In genomic region chr5:169084775-169085566, GRCh38 we compare ENCODE assay signal across 23 cellular contexts.
DNase-seq lines count a peak whose midpoint lies in the region; FAIRE-seq and TF ChIP-seq lines count a peak whose summit lies in the region.
"Had no signal": no experiment of that assay in that cellular context is flagged by ENCODE, and none has a peak within 500 bp of the region (broad histone marks: within the 10 kb centered on the region; RNA-seq: fewer than 3 reads in every experiment).

No MANE protein-coding gene starts in this region.

- H3K4me2 ChIP-seq in H1 (ENCODE audit: insufficient read depth in 1 of 2, low read depth in 2 of 2, low read length in 2 of 2): no peak overlapping the region; a peak in 1 of 4 replicates
- H3K4me2 ChIP-seq: SK-N-SH had no signal

- H3K23ac ChIP-seq in H1 (ENCODE audit: insufficient read length): no peak overlapping the region

- H3K18ac ChIP-seq in H1 (ENCODE audit: extremely low read depth, low read length): peak overlapping the region; percentile 41; the same call in 1 of the 2 replicates

- H3K4me1 ChIP-seq in HUES48 (ENCODE audit: control insufficient read depth, insufficient read depth, low read length): peaks cover 70% of the 10 kb centered on the region
- peaks cover 17 to 41% (median 35%) of the 10 kb centered on the region in 4 experiments for H3K4me1 ChIP-seq in H1 (replicated peaks in 1 of 4; ENCODE audit: control insufficient read depth in 3 of 4, insufficient read depth in 4 of 4, low read length in 3 of 4)

- H3K36me3 ChIP-seq in HUES48 (ENCODE audit: control insufficient read depth, insufficient read depth, low read length) (no peaks in the 10 kb centered on the region), H1 (ENCODE audit: control insufficient read depth in 2 of 4, insufficient read depth in 4 of 4, low read length in 3 of 4) (no peaks in the 10 kb centered on the region; a peak in 1 of 8 replicates)

- TF ChIP-seq RAD21 in H1 (IDR thresholded peaks at IDR 0.05 in 1 of 2, conservative IDR thresholded peaks at IDR 0.05 in 1 of 2; ENCODE audit: low read depth in 2 of 2, low read length in 2 of 2): no peak

- H2BK12ac ChIP-seq in H1 (ENCODE audit: low read depth, low read length): 0 out of 2 replicates have a peak overlapping the region, but pooled peaks have one; percentile 70

- H3K27me3 Mint-ChIP-seq in mesothelial cell of epicardium (ENCODE audit: low read depth): no peaks in the 10 kb centered on the region
- peaks cover 12% of the 10 kb centered on the region for H3K27me3 Mint-ChIP-seq in HFFc6 (ENCODE audit: insufficient read depth)
- H3K27me3 Mint-ChIP-seq: CD4-positive, alpha-beta memory T cell had no signal

- DNase-seq in H1 (ENCODE audit: low read depth in 1 of 2, low spot score in 2 of 2) (no peak), mesothelial cell of epicardium (ENCODE audit: low spot score in 2 of 2, unreplicated experiment in 2 of 2) (no peak), SKM-1 (lab: John Stamatoyannopoulos, UW; ENCODE audit: unreplicated experiment) (no peak), HFFc6 (no peak), foreskin melanocyte (no peak), NCI-H187 (lab: John Stamatoyannopoulos, UW) (no peak)
- DNase-seq: C1 segment of cervical spinal cord; CD4-positive, alpha-beta memory T cell; COR-L47; DMS53; GDM1; KBM-7; MV-4-11; NCI-H1417; NCI-H1694; NCI-H2081; NCI-H2227 treated with DMSO at 0.1 percent for 48 hours; NCI-H510A treated with DMSO at 0.1 percent for 48 hours; NCI-H774; SK-N-SH had no signal

- no peaks in the 10 kb centered on the region for H3K79me2 ChIP-seq in H1 (ENCODE audit: control insufficient read depth in 1 of 2, insufficient read depth in 2 of 2, low read length in 2 of 2)

- no peak overlapping the region for H4K91ac ChIP-seq in H1 (replicated peaks; ENCODE audit: insufficient read length, low read length)

- H3K14ac ChIP-seq in H1 (ENCODE audit: insufficient read length): no peak overlapping the region

- H3K4me1 Mint-ChIP-seq in mesothelial cell of epicardium: peaks cover 62% of the 10 kb centered on the region
- no peaks in the 10 kb centered on the region for H3K4me1 Mint-ChIP-seq in HFFc6 (ENCODE audit: low read depth)

- H3K9ac ChIP-seq in HUES48 (ENCODE audit: low read depth, low read length): no peak overlapping the region
- no peak overlapping the region for H3K9ac ChIP-seq in H1 (replicated peaks in 1 of 4; ENCODE audit: extremely low read depth in 1 of 4, low read depth in 3 of 4, low read length in 3 of 4)
- H3K9ac ChIP-seq: SK-N-SH had no signal

- H2BK120ac ChIP-seq in H1 (replicated peaks; ENCODE audit: low read depth, low read length): no peak overlapping the region

- POLR2A ChIA-PET in H1 (lab: Charles Lee; ENCODE audit: partially characterized antibody): interaction anchor here (0.8 kb wide), 1 partner anchor 10 kb away, joined by 3 read pairs; no protein-coding TSS in a partner anchor

- no peak overlapping the region; the same call in 1 of the 2 replicates for H2AK5ac ChIP-seq in H1 (ENCODE audit: low read depth, low read length)

- no peak for TF ChIP-seq EP300 in H1 (IDR thresholded peaks at IDR 0.05; ENCODE audit: borderline replicate concordance in 1 of 2, low read depth in 2 of 2, low read length in 2 of 2)

- H3K4me3 ChIP-seq in HUES48 (ENCODE audit: low read depth, low read length) (no peak overlapping the region), H1 (ENCODE audit: extremely low read depth in 1 of 4, insufficient read depth in 2 of 4, low read depth in 3 of 4, low read length in 4 of 4) (no peak overlapping the region)
- H3K4me3 ChIP-seq: GM12878, GM23338 had no signal

- no peak overlapping the region for H3K4me3 Mint-ChIP-seq in mesothelial cell of epicardium
- H3K4me3 Mint-ChIP-seq in HFFc6: no peak overlapping the region
- H3K4me3 Mint-ChIP-seq: CD4-positive, alpha-beta memory T cell; GM23338 had no signal

- TF ChIP-seq CTCF in H1 (IDR thresholded peaks at IDR 0.05; ENCODE audit: control extremely low read depth in 1 of 3, insufficient read depth in 1 of 3, low read depth in 1 of 3, low read length in 3 of 3) (no peak), mesothelial cell of epicardium (IDR thresholded peaks at IDR 0.05; ENCODE audit: unreplicated experiment) (no peak), HFFc6 (IDR thresholded peaks at IDR 0.05) (no peak)

- no peaks in the 10 kb centered on the region for H3K79me1 ChIP-seq in H1 (ENCODE audit: low read depth, low read length)

- no peak overlapping the region for H3K4ac ChIP-seq in H1 (replicated peaks; ENCODE audit: insufficient read length, low read depth, low read length)

- WGBS in H1 (ENCODE audit: extremely low coverage in 1 of 2, insufficient coverage in 1 of 2, insufficient read length in 1 of 2, insufficient replicate concordance in 2 of 2, low coverage in 1 of 2, low lambda C conversion rate in 2 of 2, missing lambda C conversion rate in 1 of 2), 2 experiments: 79% methylated on average over 8 of the region's 8 CpGs; no CpG with 5 or more reads in 1 of the 2 experiments

- H2BK20ac ChIP-seq in H1 (ENCODE audit: low read length): 0 out of 2 replicates have a peak overlapping the region, but pooled peaks have one; percentile 74

- H2BK5ac ChIP-seq in H1 (ENCODE audit: low read depth, low read length): 0 out of 2 replicates have a peak overlapping the region, but pooled peaks have one; percentile 18

- TF ChIP-seq POLR2A in H1 (IDR thresholded peaks at IDR 0.05; ENCODE audit: control extremely low read depth in 1 of 2, low read depth in 2 of 2, low read length in 2 of 2): no peak

- H3K27ac Mint-ChIP-seq in mesothelial cell of epicardium (peak overlapping the region; percentile 57), HFFc6 (no peak overlapping the region)
- H3K27ac Mint-ChIP-seq: CD4-positive, alpha-beta memory T cell; GM23338 had no signal

- H2BK15ac ChIP-seq in H1 (ENCODE audit: low read length): no peak overlapping the region

- H4K8ac ChIP-seq in H1 (ENCODE audit: extremely low read depth, insufficient read depth, low read length): 0 out of 2 replicates have a peak overlapping the region, but pooled peaks have one; percentile 53

- no peak overlapping the region for H4K5ac ChIP-seq in H1 (ENCODE audit: insufficient read length, low read depth, low read length)

- H3K23me2 ChIP-seq in H1 (ENCODE audit: low read depth, low read length): no peaks in the 10 kb centered on the region

- H3K9me3 ChIP-seq in HUES48 (ENCODE audit: control insufficient read depth, insufficient read depth, low read length) (no peaks in the 10 kb centered on the region), H1 (ENCODE audit: insufficient read depth in 2 of 2, low read depth in 1 of 2, low read length in 1 of 2) (no peaks in the 10 kb centered on the region)
- H3K9me3 ChIP-seq: SK-N-SH had no signal

- no peak overlapping the region for H2AFZ ChIP-seq in H1 (ENCODE audit: low read length)

- H3K36me3 Mint-ChIP-seq in mesothelial cell of epicardium: peaks cover 5% of the 10 kb centered on the region
- no peaks in the 10 kb centered on the region; the same call in 1 of the 2 replicates for H3K36me3 Mint-ChIP-seq in HFFc6 (ENCODE audit: low read depth)
- H3K36me3 Mint-ChIP-seq: CD4-positive, alpha-beta memory T cell had no signal

- H3K56ac ChIP-seq in H1 (replicated peaks; ENCODE audit: insufficient read length, low read depth, low read length): no peak overlapping the region

- H3K27ac ChIP-seq in HUES48 (ENCODE audit: low read depth, low read length) (peak overlapping the region; percentile 14), H1 (ENCODE audit: low read depth, low read length) (no peak overlapping the region)

- H3K27me3 ChIP-seq in HUES48 (ENCODE audit: control insufficient read depth, insufficient read depth, low read length) (no peaks in the 10 kb centered on the region), H1 (replicated peaks in 1 of 4; ENCODE audit: control insufficient read depth in 3 of 4, extremely low read depth in 1 of 4, insufficient read depth in 3 of 4, low read length in 3 of 4) (no peaks in the 10 kb centered on the region; a peak in 2 of 7 replicates)

- H3K9me3 Mint-ChIP-seq in mesothelial cell of epicardium (peaks cover 8% of the 10 kb centered on the region), HFFc6 (peaks cover 14% of the 10 kb centered on the region)

- CTCF ChIA-PET in H1 (lab: Charles Lee; ENCODE audit: partially characterized antibody): no interaction called here

- FAIRE-seq in H1 (lab: Jason Lieb, UNC): no peak
- FAIRE-seq: GM12878 had no signal

- H4K20me1 ChIP-seq in H1 (replicated peaks in 1 of 2; ENCODE audit: control insufficient read depth in 1 of 2, insufficient read depth in 2 of 2, low read length in 2 of 2): no peaks in the 10 kb centered on the region

TF ChIP-seq in H1, 55 proteins besides CTCF, POLR2A, EP300 and RAD21:
- no peak for TF ChIP-seq MAX (IDR thresholded peaks at IDR 0.05)
- TF ChIP-seq E2F6 (IDR thresholded peaks at IDR 0.05): no peak
- no peak for TF ChIP-seq SP1 (IDR thresholded peaks at IDR 0.05; ENCODE audit: low read depth, low read length)
- TF ChIP-seq ZNF274 (IDR thresholded peaks at IDR 0.05; ENCODE audit: borderline replicate concordance, extremely low read depth, low read length): no peak
- TF ChIP-seq JUN (IDR thresholded peaks at IDR 0.05; ENCODE audit: low read depth, low read length): no peak
- TF ChIP-seq MAFK (IDR thresholded peaks at IDR 0.05; ENCODE audit: low read depth, low read length): no peak
- TF ChIP-seq CEBPB (IDR thresholded peaks at IDR 0.05; ENCODE audit: low read depth, low read length): no peak
- no peak for TF ChIP-seq ATF3 (IDR thresholded peaks at IDR 0.05; ENCODE audit: insufficient read depth, low read depth, low read length)
- TF ChIP-seq KDM1A (IDR thresholded peaks at IDR 0.05; ENCODE audit: borderline replicate concordance, low read length): no peak
- TF ChIP-seq CBX8 (IDR thresholded peaks at IDR 0.05; ENCODE audit: borderline replicate concordance, low read depth, low read length): no peak
- TF ChIP-seq ASH2L (IDR thresholded peaks at IDR 0.05; ENCODE audit: low read length): no peak
